Comparison of ENCODE assay signal across 8 cellular contexts in genomic region chr17:38333635-38334295, GRCh38. TPM values are rescaled to one million over a fixed set of nuclear protein-coding genes. Genes with fewer than 3 reads are reported as not detected.
DNase-seq lines count a peak whose midpoint lies in the region; ATAC-seq and TF ChIP-seq lines count a peak whose summit lies in the region.

No MANE protein-coding gene starts in this region.

- H3K4me3 ChIP-seq in Caco-2 (ENCODE audit: low read depth, low read length), result no peak overlapping the region
- no peak overlapping the region for H3K4me3 ChIP-seq in gastrocnemius medialis

- H3K27ac Mint-ChIP-seq in Caco-2 (ENCODE audit: unreplicated experiment), result no peak overlapping the region
- H3K27ac Mint-ChIP-seq in endothelial cell (ENCODE audit: unreplicated experiment), result no peak overlapping the region

- peak in 1 of 2 donors; percentile 24 for ATAC-seq in gastrocnemius medialis
- ATAC-seq in HG03280 (IDR thresholded peaks at IDR 0.05; ENCODE audit: unreplicated experiment), result no peak

- peaks cover 10% of the 10 kb centered on the region for H3K36me3 Mint-ChIP-seq in Caco-2 (ENCODE audit: insufficient read depth, unreplicated experiment)
- H3K36me3 Mint-ChIP-seq in endothelial cell (ENCODE audit: low read depth, unreplicated experiment), result peaks cover 4% of the 10 kb centered on the region

- H3K9me3 Mint-ChIP-seq in Caco-2 (ENCODE audit: unreplicated experiment) (no peaks in the 10 kb centered on the region), endothelial cell (ENCODE audit: unreplicated experiment) (no peaks in the 10 kb centered on the region)

- H3K27me3 Mint-ChIP-seq in Caco-2 (ENCODE audit: insufficient read depth, unreplicated experiment) (peaks cover under 1% of the 10 kb centered on the region), endothelial cell (ENCODE audit: unreplicated experiment) (peaks cover 15% of the 10 kb centered on the region)

- H3K36me3 ChIP-seq in Caco-2 (ENCODE audit: control insufficient read depth, insufficient read depth, low read length), result no peaks in the 10 kb centered on the region
- H3K36me3 ChIP-seq in gastrocnemius medialis, result no peaks in the 10 kb centered on the region

- BruUV-seq in Caco-2 (replicated peaks; lab: Mats Ljungman, UMichigan), result no TSS peak

- POLR2A ChIA-PET in Caco-2 (lab: Charles Lee), result no interaction called here

- H3K4me1 Mint-ChIP-seq in Caco-2 (ENCODE audit: low read depth, unreplicated experiment), result no peaks in the 10 kb centered on the region
- peaks cover 18% of the 10 kb centered on the region for H3K4me1 Mint-ChIP-seq in endothelial cell (ENCODE audit: unreplicated experiment)

- H3K4me3 Mint-ChIP-seq in Caco-2 (ENCODE audit: unreplicated experiment) (no peak overlapping the region), endothelial cell (ENCODE audit: unreplicated experiment) (no peak overlapping the region)

- TF ChIP-seq POLR2A in gastrocnemius medialis (IDR thresholded peaks at IDR 0.05), result no peak

- H3K27ac ChIP-seq in gastrocnemius medialis, result no peak overlapping the region

- no peaks in the 10 kb centered on the region for H3K4me1 ChIP-seq in Caco-2
- no peaks in the 10 kb centered on the region for H3K4me1 ChIP-seq in gastrocnemius medialis

- H3K9me3 ChIP-seq in Caco-2, result no peaks in the 10 kb centered on the region
- no peaks in the 10 kb centered on the region for H3K9me3 ChIP-seq in gastrocnemius medialis

- intact Hi-C loops in Caco-2 (cut with micrococcal nuclease; ENCODE audit: unreplicated experiment), result no loop called here
- intact Hi-C loops in gastrocnemius medialis (cut with DNase I; ENCODE audit: low total_unique reads), result no loop called here

- H3K27me3 ChIP-seq in Caco-2 (replicated peaks; ENCODE audit: control insufficient read depth, insufficient read depth, low read length) (no peaks in the 10 kb centered on the region), gastrocnemius medialis (no peaks in the 10 kb centered on the region)

- CTCF ChIA-PET in Caco-2 (lab: Charles Lee), result interaction anchor here (0.6 to 1.6 kb wide), 10 partner anchors 9 to 176 kb away, joined by 3 to 14 read pairs (median 6); no protein-coding TSS in a partner anchor

- TF ChIP-seq CTCF in Caco-2 (IDR thresholded peaks at IDR 0.05; ENCODE audit: insufficient read depth in 1 of 2, low read depth in 1 of 2, low read length in 1 of 2, severe bottlenecking in 1 of 2, unreplicated experiment in 1 of 2) (peak; percentile 73 to 85), endothelial cell (IDR thresholded peaks at IDR 0.05; ENCODE audit: unreplicated experiment) (peak; percentile 88), gastrocnemius medialis (IDR thresholded peaks at IDR 0.05 in 4 of 5, conservative IDR thresholded peaks at IDR 0.05 in 1 of 5) (peak in 3 of 5 experiments; percentile 32 to 53 (median 43))

- in situ Hi-C loops in gastrocnemius medialis (cut with MboI; ENCODE audit: low sequenced_read_pairs in 4 of 4), result no loop called here

- DNase-seq in Caco-2 (peak; percentile 72 to 80), HK-2 (ENCODE audit: unreplicated experiment) (peak; percentile 57), UCSD-AML1 (lab: John Stamatoyannopoulos, UW; ENCODE audit: unreplicated experiment) (peak; percentile 72), endothelial cell (ENCODE audit: low spot score) (peak; percentile 85), gastrocnemius medialis (no peak), kidney tubule cell (ENCODE audit: low spot score) (no peak), NCI-H2107 treated with DMSO at 0.1 percent for 48 hours (lab: John Stamatoyannopoulos, UW; ENCODE audit: unreplicated experiment) (no peak)

RNA-seq across cellular contexts. Expression of gene GPR179, which starts 10.0 kb away (rescaled TPM):
- total RNA-seq in Caco-2 (2022) (0.05 TPM in 1 of 2 replicates, not detected in the other), endothelial cell (ENCODE audit: unreplicated experiment) (0.97 TPM), gastrocnemius medialis (under 1 TPM; 0.07 to 0.20 (median 0.18) TPM)

RNA-seq across cellular contexts. Expression of gene SOCS7, which starts 17.9 kb away (rescaled TPM):
- 29.2 and 32.4 TPM in 2 replicates for total RNA-seq in Caco-2 (2022)
- 13.8 TPM for total RNA-seq in endothelial cell (ENCODE audit: unreplicated experiment)
- 10 to 100 TPM; 16.3 to 19.9 (median 19.5) TPM for total RNA-seq in gastrocnemius medialis

RNA-seq across cellular contexts. Expression of gene MRPL45, which starts 36.8 kb away (rescaled TPM):
- total RNA-seq in Caco-2 (2022) (82.7 and 83.6 TPM in 2 replicates), endothelial cell (ENCODE audit: unreplicated experiment) (57.7 TPM), gastrocnemius medialis (10 to 100 TPM; 48.3 to 64.6 (median 51.2) TPM)

Comparison
In these comparisons a context has a peak if more than half of its experiments do, and no peak if none do; other contexts are left out.
1. DNase-seq: peak in Caco-2 (2 of 2), HK-2 (single experiment), UCSD-AML1 (single experiment) and endothelial cell (single experiment); none in gastrocnemius medialis (0 of 2), kidney tubule cell (single experiment) and NCI-H2107 treated with DMSO at 0.1 percent for 48 hours (single experiment).
2. Peak in every context shown above with its lines, with median percentiles within 50 percentile points of each other: CTCF ChIP-seq.